1 cellular context compared by ENCODE assay signal in the genomic region with DNA sequence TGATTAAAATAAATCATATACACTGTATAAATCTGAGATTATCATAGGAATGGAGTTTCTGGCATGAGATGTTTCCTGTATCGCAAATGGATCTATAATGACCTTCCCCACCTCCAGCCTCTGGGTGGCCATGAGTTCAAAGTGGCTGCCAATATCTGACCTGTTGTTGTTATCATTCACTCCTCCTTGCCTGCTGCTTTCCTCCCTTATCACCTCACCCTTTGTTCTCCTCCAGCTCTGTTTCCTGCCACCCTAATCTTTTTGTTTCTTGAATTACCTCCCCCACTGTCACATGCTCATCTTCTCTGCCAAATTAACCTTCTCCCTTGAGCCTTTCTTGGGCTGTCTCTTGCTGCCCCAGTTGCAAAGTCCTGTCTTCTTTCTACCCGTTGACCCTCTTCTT.
TF ChIP-seq lines count a peak whose summit lies in the region.

No MANE protein-coding gene starts in this region.

TF ChIP-seq in K562, 482 proteins besides CTCF, POLR2A, EP300 and RAD21 (continues in another document):
- TF ChIP-seq ZNF395 (CRISPR knock-in tag; IDR thresholded peaks at IDR 0.05) (0 out of 2 replicates have a peak, but pooled peaks have one; percentile 56), MECOM (CRISPR knock-in tag; IDR thresholded peaks at IDR 0.05) (0 out of 2 replicates have a peak, but pooled peaks have one; percentile 37), NFXL1 (CRISPR knock-in tag; IDR thresholded peaks at IDR 0.05) (no peak), NR2C1 (IDR thresholded peaks at IDR 0.05) (peak; percentile 40; the same call in 1 of the 2 replicates), NR2C1 (tag; IDR thresholded peaks at IDR 0.05) (peak; percentile 63), NKRF (IDR thresholded peaks at IDR 0.05; ENCODE audit: borderline replicate concordance) (peak; percentile 42; the same call in 1 of the 2 replicates), TFAM (CRISPR knock-in tag; conservative IDR thresholded peaks at IDR 0.05) (no peak), TCF3 (CRISPR knock-in tag; IDR thresholded peaks at IDR 0.05) (peak; percentile 81), SNIP1 (IDR thresholded peaks at IDR 0.05; ENCODE audit: low read depth) (0 out of 2 replicates have a peak, but pooled peaks have one; percentile 16), TEAD2 (tag; IDR thresholded peaks at IDR 0.05) (no peak), RBM25 (IDR thresholded peaks at IDR 0.05; ENCODE audit: low read depth, low read length, severe bottlenecking) (no peak), PHB2 (IDR thresholded peaks at IDR 0.05; ENCODE audit: low read depth) (peak; percentile 69; the same call in 1 of the 2 replicates), MLLT1 (IDR thresholded peaks at IDR 0.05) (peak; percentile 23 to 74; a peak in 2 of 4 replicates), EGR1 (conservative IDR thresholded peaks at IDR 0.05) (peak; percentile 41), CBFA2T3 (IDR thresholded peaks at IDR 0.05) (peak; percentile 98), SIN3A (IDR thresholded peaks at IDR 0.05; ENCODE audit: borderline replicate concordance in 2 of 2, control insufficient read depth in 1 of 2, low read depth in 2 of 2, low read length in 2 of 2) (no peak), CCNT2 (IDR thresholded peaks at IDR 0.05; ENCODE audit: borderline replicate concordance, extremely low read depth, insufficient read length, low read depth, low read length) (peak; percentile 74), MBD2 (IDR thresholded peaks at IDR 0.05; ENCODE audit: borderline replicate concordance, low read depth) (no peak), ZNF24 (IDR thresholded peaks at IDR 0.05) (0 out of 2 replicates have a peak, but pooled peaks have one; percentile 16), CC2D1A (IDR thresholded peaks at IDR 0.05) (peak; percentile 80; the same call in 1 of the 2 replicates), MEF2D (tag; conservative IDR thresholded peaks at IDR 0.05; ENCODE audit: low read depth) (peak; percentile 83; the same call in 1 of the 2 replicates), CUX1 (CRISPR knock-in tag; IDR thresholded peaks at IDR 0.05) (0 out of 2 replicates have a peak, but pooled peaks have one; percentile 50), DMBX1 (CRISPR knock-in tag; IDR thresholded peaks at IDR 0.05; ENCODE audit: borderline replicate concordance) (peak; percentile 20; the same call in 1 of the 2 replicates), GATA2 (CRISPR knock-in tag; IDR thresholded peaks at IDR 0.05) (0 out of 2 replicates have a peak, but pooled peaks have one; percentile 40), RNF2 (IDR thresholded peaks at IDR 0.05) (peak; percentile 87), CHAMP1 (IDR thresholded peaks at IDR 0.05) (peak; percentile 87), NCOR1 (IDR thresholded peaks at IDR 0.05) (peak; percentile 90), ZFP36 (IDR thresholded peaks at IDR 0.05; ENCODE audit: low read depth, low read length, partially characterized antibody) (no peak), MYNN (IDR thresholded peaks at IDR 0.05) (0 out of 2 replicates have a peak, but pooled peaks have one; percentile 31), MYNN (CRISPR knock-in tag; IDR thresholded peaks at IDR 0.05) (no peak), KHSRP (IDR thresholded peaks at IDR 0.05) (peak; percentile 35; the same call in 1 of the 2 replicates), NFIX (CRISPR knock-in tag; IDR thresholded peaks at IDR 0.05; ENCODE audit: low read depth) (no peak), PML (IDR thresholded peaks at IDR 0.05; ENCODE audit: low read length) (peak; percentile 42; the same call in 1 of the 2 replicates), TEAD4 (IDR thresholded peaks at IDR 0.05; ENCODE audit: low read length) (peak; percentile 88), TEAD4 (CRISPR knock-in tag; IDR thresholded peaks at IDR 0.05; ENCODE audit: borderline replicate concordance) (no peak), LARP7 (IDR thresholded peaks at IDR 0.05) (peak; percentile 77; the same call in 1 of the 2 replicates), E2F4 (CRISPR knock-in tag; IDR thresholded peaks at IDR 0.05; ENCODE audit: low read depth) (no peak), TAL1 (IDR thresholded peaks at IDR 0.05) (peak; percentile 90), ZNF766 (CRISPR knock-in tag; conservative IDR thresholded peaks at IDR 0.05) (peak; percentile 77), STAT5A (IDR thresholded peaks at IDR 0.05; ENCODE audit: borderline replicate concordance, low read length) (peak; percentile 56; the same call in 1 of the 2 replicates), MCM3 (IDR thresholded peaks at IDR 0.05) (no peak), RCOR1 (IDR thresholded peaks at IDR 0.05; ENCODE audit: borderline replicate concordance in 1 of 2, low read depth in 2 of 2, low read length in 2 of 2) (peak in 1 of 2 experiments; percentile 80; a peak in 3 of 4 replicates), JUND (IDR thresholded peaks at IDR 0.05; ENCODE audit: borderline replicate concordance, low read depth, low read length) (peak; percentile 57; the same call in 1 of the 2 replicates), JUND (tag; IDR thresholded peaks at IDR 0.05; ENCODE audit: borderline replicate concordance, low read depth, low read length) (peak; percentile 30; the same call in 1 of the 3 replicates), IRF2 (CRISPR knock-in tag; IDR thresholded peaks at IDR 0.05) (no peak), ZNF449 (CRISPR knock-in tag; IDR thresholded peaks at IDR 0.05) (no peak)
- TF ChIP-seq, protein P1, sequence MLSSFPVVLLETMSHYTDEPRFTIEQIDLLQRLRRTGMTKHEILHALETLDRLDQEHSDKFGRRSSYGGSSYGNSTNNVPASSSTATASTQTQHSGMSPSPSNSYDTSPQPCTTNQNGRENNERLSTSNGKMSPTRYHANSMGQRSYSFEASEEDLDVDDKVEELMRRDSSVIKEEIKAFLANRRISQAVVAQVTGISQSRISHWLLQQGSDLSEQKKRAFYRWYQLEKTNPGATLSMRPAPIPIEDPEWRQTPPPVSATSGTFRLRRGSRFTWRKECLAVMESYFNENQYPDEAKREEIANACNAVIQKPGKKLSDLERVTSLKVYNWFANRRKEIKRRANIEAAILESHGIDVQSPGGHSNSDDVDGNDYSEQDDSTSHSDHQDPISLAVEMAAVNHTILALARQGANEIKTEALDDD (IDR thresholded peaks at IDR 0.05) = no peak
- TF ChIP-seq, protein P2, sequence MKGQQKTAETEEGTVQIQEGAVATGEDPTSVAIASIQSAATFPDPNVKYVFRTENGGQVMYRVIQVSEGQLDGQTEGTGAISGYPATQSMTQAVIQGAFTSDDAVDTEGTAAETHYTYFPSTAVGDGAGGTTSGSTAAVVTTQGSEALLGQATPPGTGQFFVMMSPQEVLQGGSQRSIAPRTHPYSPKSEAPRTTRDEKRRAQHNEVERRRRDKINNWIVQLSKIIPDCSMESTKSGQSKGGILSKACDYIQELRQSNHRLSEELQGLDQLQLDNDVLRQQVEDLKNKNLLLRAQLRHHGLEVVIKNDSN (CRISPR knock-in tag; IDR thresholded peaks at IDR 0.05) = no peak
